10 cellular contexts compared by ENCODE assay signal in the genomic region with DNA sequence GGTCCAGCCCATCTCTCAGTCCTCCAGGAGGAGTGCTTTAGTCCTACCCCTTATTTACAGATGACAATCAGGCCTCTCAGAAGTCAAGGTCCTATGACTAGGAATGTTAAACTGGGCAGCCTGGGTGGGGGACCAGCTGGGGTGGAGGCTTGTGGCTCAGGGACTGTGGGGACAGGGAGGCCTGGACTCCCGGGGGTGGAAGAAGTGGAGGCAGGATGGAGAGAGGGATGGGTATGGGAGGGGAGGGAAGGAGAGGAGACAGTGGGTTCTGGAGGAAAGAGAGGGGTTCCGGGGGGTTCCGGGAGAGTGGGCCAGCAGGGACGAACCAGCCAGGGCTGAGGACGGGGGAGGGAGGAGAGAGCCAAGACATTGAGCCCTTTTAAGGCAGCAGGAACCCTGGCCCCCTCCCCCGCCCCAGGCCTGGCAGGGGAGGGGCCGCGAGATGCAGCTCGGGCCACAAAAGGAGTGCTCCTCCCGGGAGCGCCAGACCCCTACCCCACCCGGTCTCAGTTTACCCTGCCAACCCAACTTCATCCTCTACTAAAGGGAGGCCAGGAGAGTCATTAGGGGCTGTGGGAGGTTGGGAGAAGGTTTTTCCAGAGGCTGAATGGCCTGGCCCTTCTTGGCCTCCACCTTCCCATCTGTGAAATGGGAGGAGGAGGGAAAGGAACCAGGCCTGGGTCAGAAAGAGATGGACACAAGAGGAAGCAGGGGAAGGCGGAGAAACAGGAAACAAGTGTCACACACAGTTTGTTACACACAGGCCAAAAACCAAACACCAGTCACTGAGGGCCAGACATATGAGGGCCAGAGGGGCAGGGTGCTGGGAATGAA. TPM values are rescaled to one million over a fixed set of nuclear protein-coding genes. Genes with fewer than 3 reads are reported as not detected.
DNase-seq lines count a peak whose midpoint lies in the region; ATAC-seq and TF ChIP-seq lines count a peak whose summit lies in the region.
"Had no signal": no experiment of that assay in that cellular context is flagged by ENCODE, and none has a peak within 500 bp of the region (broad histone marks: within the 10 kb centered on the region; RNA-seq: fewer than 3 reads in every experiment).

No MANE protein-coding gene starts in this region.

- peak; percentile 73 for DNase-seq in cardiac septum (ENCODE audit: low spot score)
- no peak for DNase-seq in left ventricle myocardium superior
- no peak for DNase-seq in breast epithelium (ENCODE audit: low spot score in 2 of 2)
- no peak for DNase-seq in SKM-1 treated with dmso at 0.1 percent for 144 hours (lab: John Stamatoyannopoulos, UW; ENCODE audit: unreplicated experiment)
- no peak for DNase-seq in NCI-H510A treated with DMSO at 0.1 percent for 48 hours (lab: John Stamatoyannopoulos, UW)

- WGBS in urinary bladder, result 15% methylated on average over 13 of the region's 13 CpGs

- TF ChIP-seq POLR2A in breast epithelium (IDR thresholded peaks at IDR 0.05), result no peak

- H3K9me3 ChIP-seq in breast epithelium, result no peaks in the 10 kb centered on the region
- no peaks in the 10 kb centered on the region for H3K9me3 ChIP-seq in muscle layer of duodenum (ENCODE audit: control insufficient read depth in 1 of 2, low read length in 2 of 2)
- H3K9me3 ChIP-seq: BE2C had no signal

- intact Hi-C loops in cardiac septum (cut with DNase I), result no loop called here
- intact Hi-C loops in left ventricle myocardium superior (cut with micrococcal nuclease), result no loop called here
- intact Hi-C loops in breast epithelium (cut with DNase I; ENCODE audit: low total_unique reads), result no loop called here

- H3K27ac ChIP-seq in breast epithelium (peak overlapping the region; percentile 86 to 92), muscle layer of duodenum (ENCODE audit: low read length) (peak overlapping the region; percentile 54), urinary bladder (ENCODE audit: low read depth) (no peak overlapping the region)

- ATAC-seq in left ventricle myocardium superior, result no peak
- ATAC-seq in HG02678 (IDR thresholded peaks at IDR 0.05; ENCODE audit: unreplicated experiment), result no peak

- H3K4me1 ChIP-seq in breast epithelium (peaks cover 22 to 25% of the 10 kb centered on the region in 2 donors), muscle layer of duodenum (ENCODE audit: control insufficient read depth in 1 of 2, insufficient read depth in 2 of 2, low read length in 2 of 2) (peaks cover 8 to 44% of the 10 kb centered on the region in 2 donors), urinary bladder (ENCODE audit: insufficient read depth) (peaks cover 4% of the 10 kb centered on the region)

- H3K36me3 ChIP-seq in breast epithelium (peaks cover 6% of the 10 kb centered on the region), muscle layer of duodenum (ENCODE audit: control insufficient read depth in 1 of 2, insufficient read depth in 2 of 2, low read length in 2 of 2) (peaks cover 14 to 21% of the 10 kb centered on the region in 2 donors), urinary bladder (ENCODE audit: insufficient read depth) (no peaks in the 10 kb centered on the region)

- TF ChIP-seq CTCF in breast epithelium (IDR thresholded peaks at IDR 0.05), result no peak

- H3K4me3 ChIP-seq in breast epithelium, result peak overlapping the region; percentile 55 to 68 (median 60)
- H3K4me3 ChIP-seq in muscle layer of duodenum (ENCODE audit: low read depth in 1 of 2, low read length in 2 of 2), result peak overlapping the region; percentile 62 to 81
- peak overlapping the region; percentile 44 for H3K4me3 ChIP-seq in urinary bladder (ENCODE audit: low read depth, low read length)

- H3K27me3 ChIP-seq in breast epithelium, result no peaks in the 10 kb centered on the region
- no peaks in the 10 kb centered on the region for H3K27me3 ChIP-seq in muscle layer of duodenum (ENCODE audit: low read depth, low read length)
- H3K27me3 ChIP-seq: BE2C had no signal

RNA-seq across cellular contexts. Expression of gene DMPK, which starts 1.6 kb away (rescaled TPM):
- 441 TPM for total RNA-seq in cardiac septum
- 275 TPM for total RNA-seq in left ventricle myocardium superior
- total RNA-seq in breast epithelium, result 10 to 100 TPM; 16.0 to 25.6 (median 24.5) TPM
- total RNA-seq in urinary bladder, result 49.4 TPM
- polyA plus RNA-seq in urinary bladder, result 223 TPM

RNA-seq across cellular contexts. Expression of gene SIX5, which starts 11.6 kb away (rescaled TPM):
- total RNA-seq in cardiac septum (20.7 TPM), left ventricle myocardium superior (26.1 TPM), breast epithelium (10 to 100 TPM in 2 of 3 donors, 1 to 10 TPM in 1; 8.6 to 11.8 (median 11.8) TPM), urinary bladder (10.4 TPM)
- 51.1 TPM for polyA plus RNA-seq in urinary bladder

RNA-seq across cellular contexts. Expression of gene DMWD, which starts 12.0 kb away (rescaled TPM):
- total RNA-seq in cardiac septum, result 120 TPM
- 64.6 TPM for total RNA-seq in left ventricle myocardium superior
- total RNA-seq in breast epithelium, result 10 to 100 TPM; 24.2 to 31.1 (median 29.3) TPM
- 24.7 TPM for total RNA-seq in urinary bladder
- 43.7 TPM for polyA plus RNA-seq in urinary bladder

RNA-seq across cellular contexts. Expression of gene RSPH6A, which starts 34.4 kb away (rescaled TPM):
- 0.16 TPM for total RNA-seq in cardiac septum
- total RNA-seq in left ventricle myocardium superior, result not detected
- total RNA-seq in breast epithelium, result under 1 TPM in 1 of 3 donors, not detected in 2; 0.15 TPM
- total RNA-seq in urinary bladder, result not detected
- not detected for polyA plus RNA-seq in urinary bladder
- total RNA-seq: lower leg skin had no signal

RNA-seq across cellular contexts. Expression of gene MEIOSIN, which starts 47.4 kb away (rescaled TPM):
- not detected for total RNA-seq in cardiac septum
- not detected for total RNA-seq in left ventricle myocardium superior
- total RNA-seq in breast epithelium, result not detected
- total RNA-seq in urinary bladder, result not detected
- polyA plus RNA-seq in urinary bladder, result not detected
- total RNA-seq: lower leg skin had no signal
